ENCODE assay signal across 9 cellular contexts in the genomic region with DNA sequence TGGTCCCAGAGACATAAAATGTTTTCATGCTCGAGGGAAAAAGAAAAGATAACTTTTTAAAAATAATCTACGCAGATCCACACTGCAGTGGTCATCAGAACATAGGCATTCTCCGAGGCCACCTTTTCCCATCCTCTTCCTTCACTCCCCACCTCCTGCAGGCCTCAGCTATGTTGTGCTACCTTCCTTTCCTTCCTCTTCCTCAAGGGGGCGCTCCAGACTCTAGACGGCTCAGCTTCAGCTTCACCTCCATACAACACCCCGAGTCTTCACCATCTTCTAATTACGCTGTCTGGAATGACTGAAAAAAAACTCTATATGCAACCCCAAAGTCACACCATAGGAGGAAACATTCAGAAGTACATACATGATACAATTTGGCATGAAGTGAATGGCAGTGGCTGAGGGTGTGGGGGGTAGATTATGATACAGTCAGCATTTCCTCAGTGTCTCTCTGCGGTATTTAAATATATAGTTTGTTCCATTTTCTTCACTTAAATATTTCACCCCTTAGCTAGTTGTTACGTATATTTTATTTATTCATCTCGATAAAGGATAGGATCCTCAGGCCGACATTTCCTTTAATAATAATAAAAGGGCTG.
DNase-seq lines count a peak whose midpoint lies in the region; ATAC-seq and TF ChIP-seq lines count a peak whose summit lies in the region.
"Had no signal": no experiment of that assay in that cellular context is flagged by ENCODE, and none has a peak within 500 bp of the region (broad histone marks: within the 10 kb centered on the region; RNA-seq: fewer than 3 reads in every experiment).

No MANE protein-coding gene starts in this region.

- no peak overlapping the region for H3K23ac ChIP-seq in neuronal stem cell (ENCODE audit: low read depth, low read length, poor library complexity)

- H2BK120ac ChIP-seq in neuronal stem cell (ENCODE audit: low read depth, low read length) = no peak overlapping the region

- no peak overlapping the region for H3K14ac ChIP-seq in neuronal stem cell (ENCODE audit: low read length)

- no peak overlapping the region for H2BK5ac ChIP-seq in neuronal stem cell (ENCODE audit: low read length)

- H3K4me3 Mint-ChIP-seq in activated CD8-positive, alpha-beta T cell treated with anti-CD3 and anti-CD28 coated beads for 36 hours = no peak overlapping the region
- H3K4me3 Mint-ChIP-seq: IgD-negative memory B cell had no signal

- H3K18ac ChIP-seq in neuronal stem cell (ENCODE audit: low read length) = no peak overlapping the region

- DNase-seq in AG20443 (ENCODE audit: low spot score) (peak; percentile 38), NCI-H526 treated with DMSO at 0.1 percent for 48 hours (lab: John Stamatoyannopoulos, UW) (peak; percentile 6), neuronal stem cell (ENCODE audit: low spot score) (peak; percentile 85), ureter (ENCODE audit: low spot score) (peak; percentile 50)
- DNase-seq in activated CD8-positive, alpha-beta T cell treated with anti-CD3 and anti-CD28 coated beads for 36 hours = peak; percentile 75

- no peak overlapping the region for H4K8ac ChIP-seq in neuronal stem cell (ENCODE audit: low read depth, low read length)

- no peak overlapping the region for H3K4ac ChIP-seq in neuronal stem cell (ENCODE audit: low read length)

- H3K9me3 Mint-ChIP-seq in activated CD8-positive, alpha-beta T cell treated with anti-CD3 and anti-CD28 coated beads for 36 hours = no peaks in the 10 kb centered on the region
- H3K9me3 Mint-ChIP-seq: IgD-negative memory B cell had no signal

- H3K27me3 Mint-ChIP-seq in activated CD8-positive, alpha-beta T cell treated with anti-CD3 and anti-CD28 coated beads for 36 hours = peaks cover 5% of the 10 kb centered on the region

- no peak overlapping the region for H2BK15ac ChIP-seq in neuronal stem cell (ENCODE audit: low read length)

- H2AK5ac ChIP-seq in neuronal stem cell (ENCODE audit: low read depth, low read length) = no peak overlapping the region

- CTCF ChIA-PET in activated CD8-positive, alpha-beta T cell treated with anti-CD3 and anti-CD28 coated beads for 36 hours (lab: Charles Lee) = interaction anchor here (0.9 to 3.6 kb wide), 9 partner anchors 9 to 768 kb away, joined by 3 to 37 read pairs (median 3); a partner anchor contains a TSS

- ATAC-seq in GM18873 (IDR thresholded peaks at IDR 0.05; ENCODE audit: low FRiP score, unreplicated experiment) = peak; percentile 84
- ATAC-seq in HG03095 (IDR thresholded peaks at IDR 0.05; ENCODE audit: unreplicated experiment) = peak; percentile 99
- peak; percentile 90 for ATAC-seq in activated CD8-positive, alpha-beta T cell treated with anti-CD3 and anti-CD28 coated beads for 36 hours
- peak; percentile 74 for ATAC-seq in esophagus mucosa

- no peaks in the 10 kb centered on the region for H3K79me1 ChIP-seq in neuronal stem cell (ENCODE audit: low read depth, low read length)

- POLR2A ChIA-PET in activated CD8-positive, alpha-beta T cell treated with anti-CD3 and anti-CD28 coated beads for 36 hours (lab: Charles Lee) = interaction anchor here (0.9 kb wide), 1 partner anchor 586 kb away, joined by 3 read pairs; no protein-coding TSS in a partner anchor

- no peaks in the 10 kb centered on the region for H3K36me3 Mint-ChIP-seq in activated CD8-positive, alpha-beta T cell treated with anti-CD3 and anti-CD28 coated beads for 36 hours (ENCODE audit: low read depth)
- H3K36me3 Mint-ChIP-seq: IgD-negative memory B cell had no signal

- H3K4me2 ChIP-seq in neuronal stem cell (ENCODE audit: insufficient read depth, low read length, poor library complexity, severe bottlenecking) = no peak overlapping the region

- H3K36me3 ChIP-seq in neuronal stem cell (replicated peaks in 1 of 2; ENCODE audit: control insufficient read depth in 2 of 2, insufficient read depth in 2 of 2, low read length in 2 of 2) = no peaks in the 10 kb centered on the region

- intact Hi-C loops in activated CD8-positive, alpha-beta T cell treated with anti-CD3 and anti-CD28 coated beads for 36 hours (cut with micrococcal nuclease) = loop anchor here (5.0 kb wide), 1 partner anchor 586 kb away; no protein-coding TSS in a partner anchor

- H3K4me1 Mint-ChIP-seq in activated CD8-positive, alpha-beta T cell treated with anti-CD3 and anti-CD28 coated beads for 36 hours (ENCODE audit: low read depth) = no peaks in the 10 kb centered on the region

- H2AFZ ChIP-seq in neuronal stem cell (ENCODE audit: low read length) = no peak overlapping the region

- WGBS in neuronal stem cell (ENCODE audit: extremely low coverage in 2 of 2, insufficient read length in 2 of 2, insufficient replicate concordance in 1 of 2), 2 donors = no CpG with 5 or more reads among the region's 11 CpGs

- H3K4me1 ChIP-seq in neuronal stem cell (ENCODE audit: control insufficient read depth in 2 of 2, insufficient read depth in 1 of 2, low read depth in 1 of 2, low read length in 2 of 2) = no peaks in the 10 kb centered on the region

- no peak overlapping the region for H4K91ac ChIP-seq in neuronal stem cell (ENCODE audit: low read depth, low read length, poor library complexity)

- no peaks in the 10 kb centered on the region for H3K27me3 ChIP-seq in neuronal stem cell (ENCODE audit: control insufficient read depth in 3 of 3, insufficient read depth in 3 of 3, low read depth in 1 of 3, low read length in 3 of 3)

- peak; percentile 70 for TF ChIP-seq CTCF in activated CD8-positive, alpha-beta T cell treated with anti-CD3 and anti-CD28 coated beads for 36 hours (IDR thresholded peaks at IDR 0.05)

- no peak overlapping the region for H3K27ac Mint-ChIP-seq in activated CD8-positive, alpha-beta T cell treated with anti-CD3 and anti-CD28 coated beads for 36 hours
- H3K27ac Mint-ChIP-seq: IgD-negative memory B cell had no signal

- no peak overlapping the region for H3K27ac ChIP-seq in neuronal stem cell (replicated peaks; ENCODE audit: low read length)

- H3K9ac ChIP-seq in neuronal stem cell (ENCODE audit: low read depth, low read length, poor library complexity) = no peak overlapping the region

- H3K9me3 ChIP-seq in neuronal stem cell (replicated peaks in 1 of 2; ENCODE audit: control insufficient read depth in 2 of 2, insufficient read depth in 1 of 2, low read depth in 1 of 2, low read length in 2 of 2) = peaks cover 0 to 4% of the 10 kb centered on the region in 2 donors

- H2BK12ac ChIP-seq in neuronal stem cell (ENCODE audit: low read length) = no peak overlapping the region

- no peak overlapping the region for H3K4me3 ChIP-seq in neuronal stem cell (ENCODE audit: low read length in 2 of 2)

Comparison
In these comparisons a context has a peak if more than half of its experiments do, and no peak if none do; other contexts are left out.
1. DNase-seq: peak in every context shown above with its lines; median percentile 85 in neuronal stem cell; 75 in activated CD8-positive, alpha-beta T cell treated with anti-CD3 and anti-CD28 coated beads for 36 hours; 50 in ureter; 38 in AG20443; 6 in NCI-H526 treated with DMSO at 0.1 percent for 48 hours.